10 cellular contexts compared by ENCODE assay signal in genomic region chr7:108384721-108385483, GRCh38.
DNase-seq lines count a peak whose midpoint lies in the region; ATAC-seq and TF ChIP-seq lines count a peak whose summit lies in the region.
"Had no signal": no experiment of that assay in that cellular context is flagged by ENCODE, and none has a peak within 500 bp of the region (broad histone marks: within the 10 kb centered on the region; RNA-seq: fewer than 3 reads in every experiment).

No MANE protein-coding gene starts in this region.

- no peaks in the 10 kb centered on the region for H3K36me3 ChIP-seq in osteoblast (ENCODE audit: insufficient read depth, low read length)

- DNase-seq in iPS DF 4.7 (ENCODE audit: extremely low read depth, low spot score) (peak; percentile 7), NOMO-1 treated with dmso at 0.1 percent for 144 hours (lab: John Stamatoyannopoulos, UW; ENCODE audit: unreplicated experiment) (no peak), osteoblast (ENCODE audit: insufficient read length, low spot score, missing footprints) (no peak), COR-L47 (lab: John Stamatoyannopoulos, UW) (no peak), Ammon's horn (ENCODE audit: low spot score) (no peak)
- DNase-seq: activated CD8-positive, alpha-beta memory T cell treated with anti-CD3 and anti-CD28 coated beads for 24 hours; small intestine had no signal

- no peak overlapping the region for H2AFZ ChIP-seq in osteoblast (ENCODE audit: low read length)

- no peaks in the 10 kb centered on the region for H3K9me3 ChIP-seq in osteoblast (ENCODE audit: low read depth, low read length)

- H3K4me1 ChIP-seq in osteoblast (ENCODE audit: insufficient read depth, low read length), result no peaks in the 10 kb centered on the region

- H3K4me3 ChIP-seq in osteoblast (ENCODE audit: insufficient read depth, low read length), result no peak overlapping the region

- ATAC-seq in GM21825 (IDR thresholded peaks at IDR 0.05; ENCODE audit: unreplicated experiment), result peak; percentile 64

- no peaks in the 10 kb centered on the region for H3K27me3 ChIP-seq in osteoblast (ENCODE audit: insufficient read depth, low read length)

- H3K4me2 ChIP-seq in osteoblast (ENCODE audit: insufficient read depth, low read length), result no peak overlapping the region

- H3K27ac ChIP-seq in osteoblast (ENCODE audit: low read depth, low read length), result no peak overlapping the region

- TF ChIP-seq CTCF in GM12872 (IDR thresholded peaks at IDR 0.05; ENCODE audit: insufficient read depth, low read depth, low read length) (peak; percentile 49), LNCAP (IDR thresholded peaks at IDR 0.05) (peak; percentile 47), osteoblast (IDR thresholded peaks at IDR 0.05; ENCODE audit: extremely low read depth, low read depth, low read length) (no peak)

- H3K79me2 ChIP-seq in osteoblast (ENCODE audit: insufficient read depth, low read length), result no peaks in the 10 kb centered on the region

- no peaks in the 10 kb centered on the region for H4K20me1 ChIP-seq in osteoblast (ENCODE audit: insufficient read depth, low read length)
